In the genomic region with DNA sequence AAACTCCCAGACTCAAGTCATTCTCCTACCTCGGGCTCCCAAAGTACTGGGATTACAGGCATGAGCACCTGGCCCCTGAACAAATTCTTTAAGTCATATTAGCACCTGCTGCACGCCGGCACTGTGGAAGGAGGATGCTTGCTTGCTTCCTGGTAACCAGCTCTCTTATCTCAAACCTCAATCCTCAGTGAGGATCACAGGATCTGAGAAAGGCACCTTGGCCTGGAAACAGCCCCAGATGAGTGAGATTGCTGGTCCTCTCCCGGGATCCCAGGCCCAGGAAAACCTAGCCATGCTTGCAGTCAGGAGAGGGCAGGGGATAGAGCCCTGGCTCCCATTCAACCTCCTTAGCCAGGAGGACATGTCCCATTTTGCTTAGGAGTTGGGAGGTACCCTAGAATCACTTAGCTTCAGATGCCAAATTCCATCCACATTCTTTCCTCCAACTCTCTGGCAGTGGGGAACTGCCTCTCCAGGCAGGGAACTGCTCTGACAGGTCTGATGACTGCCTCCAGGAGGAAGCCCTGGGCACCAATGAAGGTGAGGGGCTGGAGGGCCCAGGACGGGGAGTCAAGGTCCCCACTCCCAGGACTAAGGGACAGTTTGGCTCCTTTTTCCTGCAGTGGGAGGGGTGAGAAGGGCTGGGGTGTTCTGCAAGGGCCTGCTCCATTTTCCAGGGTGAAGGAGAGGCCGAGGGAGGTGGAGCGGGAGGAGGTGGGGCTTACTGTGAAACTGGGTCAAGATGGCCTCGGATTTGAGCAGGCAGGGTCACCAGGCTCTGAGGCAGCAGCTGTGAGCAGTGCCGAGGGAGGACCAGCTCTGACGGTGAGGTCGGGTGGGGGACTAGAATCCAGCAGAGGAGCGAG, we compare ENCODE assay signal across 11 cellular contexts. TPM values are rescaled to one million over a fixed set of nuclear protein-coding genes. Genes with fewer than 3 reads are reported as not detected.
DNase-seq lines count a peak whose midpoint lies in the region; ATAC-seq and TF ChIP-seq lines count a peak whose summit lies in the region.
"Had no signal": no experiment of that assay in that cellular context is flagged by ENCODE, and none has a peak within 500 bp of the region (broad histone marks: within the 10 kb centered on the region; RNA-seq: fewer than 3 reads in every experiment).

No MANE protein-coding gene starts in this region.

- H3K27me3 ChIP-seq in tibial nerve, result no peaks in the 10 kb centered on the region

- no peak overlapping the region for H3K4me3 ChIP-seq in fibroblast of the aortic adventitia (ENCODE audit: low read depth, low read length)
- peak overlapping the region in 2 of 4 donors; percentile 1 to 34 for H3K4me3 ChIP-seq in tibial nerve

- peak overlapping the region in 1 of 10 donors; percentile 38 for H3K4me3 Mint-ChIP-seq in naive thymus-derived CD8-positive, alpha-beta T cell

- 31 to 38% methylated on average over 11 to 12 of the region's 12 CpGs for WGBS in tibial nerve, 2 donors

- peaks cover 0 to 8% (median 2%) of the 10 kb centered on the region in 5 donors for H3K27me3 Mint-ChIP-seq in naive thymus-derived CD8-positive, alpha-beta T cell

- ATAC-seq in naive thymus-derived CD8-positive, alpha-beta T cell, result no peak

- peaks cover 0 to 40% (median 0%) of the 10 kb centered on the region in 3 donors for H3K36me3 Mint-ChIP-seq in naive thymus-derived CD8-positive, alpha-beta T cell

- no peaks in the 10 kb centered on the region for H3K9me3 ChIP-seq in tibial nerve

- H3K36me3 ChIP-seq in tibial nerve, result peaks cover 3 to 56% (median 15%) of the 10 kb centered on the region in 3 donors

- peak overlapping the region in 8 of 10 donors; percentile 22 to 77 (median 48) for H3K27ac Mint-ChIP-seq in naive thymus-derived CD8-positive, alpha-beta T cell

- no peaks in the 10 kb centered on the region for H3K9me3 Mint-ChIP-seq in naive thymus-derived CD8-positive, alpha-beta T cell

- no peak for TF ChIP-seq EP300 in tibial nerve (IDR thresholded peaks at IDR 0.05)

- POLR2A ChIA-PET in naive thymus-derived CD8-positive, alpha-beta T cell (lab: Charles Lee), result no interaction called here

- peaks cover 2 to 86% (median 69%) of the 10 kb centered on the region in 4 donors for H3K4me1 ChIP-seq in tibial nerve

- H3K27ac ChIP-seq in tibial nerve, result peak overlapping the region; percentile 86 to 98 (median 92)

- peak; percentile 51 for DNase-seq in NCI-H82 (lab: John Stamatoyannopoulos, UW)
- DNase-seq in NCI-H82 treated with DMSO at 0.1 percent for 48 hours (lab: John Stamatoyannopoulos, UW; ENCODE audit: unreplicated experiment), result no peak
- peak; percentile 48 for DNase-seq in fibroblast of the aortic adventitia (ENCODE audit: low read depth)
- no peak for DNase-seq in naive thymus-derived CD8-positive, alpha-beta T cell
- DNase-seq in tibial nerve (ENCODE audit: low spot score in 2 of 2), result peak in 1 of 2 donors; percentile 63
- no peak for DNase-seq in dedifferentiated amniotic fluid mesenchymal stem cell (ENCODE audit: extremely low spot score)
- no peak for DNase-seq in stimulated activated CD4-positive, alpha-beta T cell treated with anti-CD3 and anti-CD28 coated beads, Interleukin-15, amount 100 ng/mL, for 24 hours
- DNase-seq in NCI-H69 (lab: John Stamatoyannopoulos, UW), result no peak
- DNase-seq: erythroblast, NCI-H187 had no signal

- no peak for TF ChIP-seq CTCF in fibroblast of the aortic adventitia (IDR thresholded peaks at IDR 0.05; ENCODE audit: insufficient read depth, low read length)
- no peak for TF ChIP-seq CTCF in tibial nerve (IDR thresholded peaks at IDR 0.05)

- TF ChIP-seq POLR2A in tibial nerve (IDR thresholded peaks at IDR 0.05), result no peak

- H3K4me1 Mint-ChIP-seq in naive thymus-derived CD8-positive, alpha-beta T cell, result peaks cover 0 to 13% (median 4%) of the 10 kb centered on the region in 4 donors

RNA-seq across cellular contexts. Expression of gene GPR37L1, which starts 9.5 kb away (rescaled TPM):
- total RNA-seq in fibroblast of the aortic adventitia (ENCODE audit: low replicate concordance) (not detected in 2 replicates), tibial nerve (10 to 100 TPM; 13.8 to 26.3 (median 24.3) TPM)
- total RNA-seq in naive thymus-derived CD8-positive, alpha-beta T cell, result not detected
- polyA plus RNA-seq in naive thymus-derived CD8-positive, alpha-beta T cell, result under 1 TPM in 2 of 3 donors, not detected in 1; 0.02 to 0.19 TPM
- polyA plus RNA-seq: neural cell had no signal

RNA-seq across cellular contexts. Expression of gene ARL8A, which starts 12.3 kb away (rescaled TPM):
- total RNA-seq in fibroblast of the aortic adventitia (ENCODE audit: low replicate concordance) (3.4 and 16.9 TPM in 2 replicates), tibial nerve (10 to 100 TPM; 35.0 to 64.5 (median 49.3) TPM)
- 10 to 100 TPM; 43.3 to 50.0 TPM for total RNA-seq in naive thymus-derived CD8-positive, alpha-beta T cell
- polyA plus RNA-seq in naive thymus-derived CD8-positive, alpha-beta T cell, result 1 to 10 TPM; 4.9 to 6.4 (median 5.6) TPM

RNA-seq across cellular contexts. Expression of gene PTPN7, which starts 28.2 kb away (rescaled TPM):
- total RNA-seq in fibroblast of the aortic adventitia (ENCODE audit: low replicate concordance), result not detected in 2 replicates
- 10 to 100 TPM; 35.9 to 37.4 TPM for total RNA-seq in naive thymus-derived CD8-positive, alpha-beta T cell
- 10 to 100 TPM; 37.7 to 44.4 (median 39.1) TPM for polyA plus RNA-seq in naive thymus-derived CD8-positive, alpha-beta T cell
- 10 to 100 TPM in 1 of 4 donors, 1 to 10 TPM in 3; 1.2 to 13.8 (median 6.8) TPM for total RNA-seq in tibial nerve

Comparison
In these comparisons a context has a peak if more than half of its experiments do, and no peak if none do; other contexts are left out.
1. DNase-seq: peak in NCI-H82 (single experiment) and fibroblast of the aortic adventitia (single experiment); none in NCI-H82 treated with DMSO at 0.1 percent for 48 hours (single experiment), naive thymus-derived CD8-positive, alpha-beta T cell (0 of 10), dedifferentiated amniotic fluid mesenchymal stem cell (single experiment), stimulated activated CD4-positive, alpha-beta T cell treated with anti-CD3 and anti-CD28 coated beads, Interleukin-15, amount 100 ng/mL, for 24 hours (single experiment) and NCI-H69 (single experiment).
2. RNA of gene GPR37L1, which starts 9.5 kb away (total RNA-seq): 13.8 to 26.3 TPM in tibial nerve; not detected in fibroblast of the aortic adventitia and not detected in naive thymus-derived CD8-positive, alpha-beta T cell; every median in the first group is over 10 times any median in the second.